In genomic region chr20:33991498-33991897, GRCh38 we compare ENCODE assay signal across 1 cellular context.
TF ChIP-seq lines count a peak whose summit lies in the region.

No MANE protein-coding gene starts in this region.

TF ChIP-seq in HepG2, 621 proteins besides CTCF, POLR2A, EP300 and RAD21 (continues in another document):
- TF ChIP-seq NFAT5 (CRISPR knock-in tag; IDR thresholded peaks at IDR 0.05) = no peak
- TF ChIP-seq NFIC (IDR thresholded peaks at IDR 0.05; ENCODE audit: low read length) = 0 out of 2 replicates have a peak, but pooled peaks have one; percentile 20
- peak; percentile 17; the same call in 1 of the 2 replicates for TF ChIP-seq NFYB (CRISPR knock-in tag; IDR thresholded peaks at IDR 0.05)
- TF ChIP-seq ZSCAN21 (CRISPR knock-in tag; IDR thresholded peaks at IDR 0.05; ENCODE audit: borderline replicate concordance) = no peak
- no peak for TF ChIP-seq JUN (CRISPR knock-in tag; IDR thresholded peaks at IDR 0.05)
- no peak for TF ChIP-seq RFX3 (CRISPR knock-in tag; IDR thresholded peaks at IDR 0.05)
- TF ChIP-seq HDAC6 (IDR thresholded peaks at IDR 0.05; ENCODE audit: low read depth, low read length) = no peak
- no peak for TF ChIP-seq HNRNPH1 (optimal IDR thresholded peaks at IDR 0.05; ENCODE audit: low read depth, low read length)
- 0 out of 2 replicates have a peak, but pooled peaks have one; percentile 29 for TF ChIP-seq PRMT3 (CRISPR knock-in tag; IDR thresholded peaks at IDR 0.05; ENCODE audit: borderline replicate concordance, low read depth)
- no peak for TF ChIP-seq ZNF782 (CRISPR knock-in tag; IDR thresholded peaks at IDR 0.05; ENCODE audit: borderline replicate concordance)
- TF ChIP-seq NFE2L2 (IDR thresholded peaks at IDR 0.05; ENCODE audit: low read length) = no peak
- TF ChIP-seq POLR2G (IDR thresholded peaks at IDR 0.05; ENCODE audit: low read depth, low read length) = 0 out of 2 replicates have a peak, but pooled peaks have one; percentile 47
- TF ChIP-seq ZBTB21 (CRISPR knock-in tag; IDR thresholded peaks at IDR 0.05) = 0 out of 2 replicates have a peak, but pooled peaks have one; percentile 9
- no peak for TF ChIP-seq ZBTB10 (CRISPR knock-in tag; IDR thresholded peaks at IDR 0.05; ENCODE audit: borderline replicate concordance)
- TF ChIP-seq NFYC (CRISPR knock-in tag; IDR thresholded peaks at IDR 0.05) = peak; percentile 10; the same call in 1 of the 2 replicates
- TF ChIP-seq HHEX (CRISPR knock-in tag; IDR thresholded peaks at IDR 0.05) = no peak
- no peak for TF ChIP-seq CCAR2 (optimal IDR thresholded peaks at IDR 0.05; ENCODE audit: low read depth, low read length)
- TF ChIP-seq EZH2 (conservative IDR thresholded peaks at IDR 0.05; ENCODE audit: low read depth, low read length) = no peak
- TF ChIP-seq ZNF713 (CRISPR knock-in tag; IDR thresholded peaks at IDR 0.05) = no peak
- TF ChIP-seq, protein P1, sequence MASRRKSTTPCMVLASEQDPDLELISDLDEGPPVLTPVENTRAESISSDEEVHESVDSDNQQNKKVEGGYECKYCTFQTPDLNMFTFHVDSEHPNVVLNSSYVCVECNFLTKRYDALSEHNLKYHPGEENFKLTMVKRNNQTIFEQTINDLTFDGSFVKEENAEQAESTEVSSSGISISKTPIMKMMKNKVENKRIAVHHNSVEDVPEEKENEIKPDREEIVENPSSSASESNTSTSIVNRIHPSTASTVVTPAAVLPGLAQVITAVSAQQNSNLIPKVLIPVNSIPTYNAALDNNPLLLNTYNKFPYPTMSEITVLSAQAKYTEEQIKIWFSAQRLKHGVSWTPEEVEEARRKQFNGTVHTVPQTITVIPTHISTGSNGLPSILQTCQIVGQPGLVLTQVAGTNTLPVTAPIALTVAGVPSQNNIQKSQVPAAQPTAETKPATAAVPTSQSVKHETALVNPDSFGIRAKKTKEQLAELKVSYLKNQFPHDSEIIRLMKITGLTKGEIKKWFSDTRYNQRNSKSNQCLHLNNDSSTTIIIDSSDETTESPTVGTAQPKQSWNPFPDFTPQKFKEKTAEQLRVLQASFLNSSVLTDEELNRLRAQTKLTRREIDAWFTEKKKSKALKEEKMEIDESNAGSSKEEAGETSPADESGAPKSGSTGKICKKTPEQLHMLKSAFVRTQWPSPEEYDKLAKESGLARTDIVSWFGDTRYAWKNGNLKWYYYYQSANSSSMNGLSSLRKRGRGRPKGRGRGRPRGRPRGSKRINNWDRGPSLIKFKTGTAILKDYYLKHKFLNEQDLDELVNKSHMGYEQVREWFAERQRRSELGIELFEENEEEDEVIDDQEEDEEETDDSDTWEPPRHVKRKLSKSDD (CRISPR knock-in tag; IDR thresholded peaks at IDR 0.05; ENCODE audit: low read depth) = no peak
- peak; percentile 27; the same call in 1 of the 2 replicates for TF ChIP-seq ZNF264 (CRISPR knock-in tag; IDR thresholded peaks at IDR 0.05)
- 0 out of 2 replicates have a peak, but pooled peaks have one; percentile 10 for TF ChIP-seq REPIN1 (CRISPR knock-in tag; IDR thresholded peaks at IDR 0.05; ENCODE audit: borderline replicate concordance, low read depth)
- TF ChIP-seq ARNT2 (CRISPR knock-in tag; IDR thresholded peaks at IDR 0.05; ENCODE audit: low read depth) = peak; percentile 3; the same call in 1 of the 2 replicates
- TF ChIP-seq GABPA (IDR thresholded peaks at IDR 0.05; ENCODE audit: low read depth, low read length) = no peak
- TF ChIP-seq GABPA (CRISPR knock-in tag; IDR thresholded peaks at IDR 0.05; ENCODE audit: low read depth) = no peak
- TF ChIP-seq, protein P2, sequence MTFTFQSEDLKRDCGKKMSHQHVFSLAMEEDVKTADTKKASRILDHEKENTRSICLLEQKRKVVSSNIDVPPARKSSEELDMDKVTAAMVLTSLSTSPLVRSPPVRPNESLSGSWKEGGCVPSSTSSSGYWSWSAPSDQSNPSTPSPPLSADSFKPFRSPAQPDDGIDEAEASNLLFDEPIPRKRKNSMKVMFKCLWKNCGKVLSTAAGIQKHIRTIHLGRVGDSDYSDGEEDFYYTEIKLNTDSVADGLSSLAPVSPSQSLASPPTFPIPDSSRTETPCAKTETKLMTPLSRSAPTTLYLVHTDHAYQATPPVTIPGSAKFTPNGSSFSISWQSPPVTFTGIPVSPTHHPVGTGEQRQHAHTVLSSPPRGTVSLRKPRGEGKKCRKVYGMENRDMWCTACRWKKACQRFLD (CRISPR knock-in tag; IDR thresholded peaks at IDR 0.05; ENCODE audit: borderline replicate concordance) = 0 out of 2 replicates have a peak, but pooled peaks have one; percentile 1
- no peak for TF ChIP-seq RXRB (CRISPR knock-in tag; IDR thresholded peaks at IDR 0.05; ENCODE audit: borderline replicate concordance)
- TF ChIP-seq MYC (CRISPR knock-in tag; IDR thresholded peaks at IDR 0.05; ENCODE audit: borderline replicate concordance) = no peak
- no peak for TF ChIP-seq MBNL3 (CRISPR knock-in tag; conservative IDR thresholded peaks at IDR 0.05)
- no peak for TF ChIP-seq ZNF24 (IDR thresholded peaks at IDR 0.05)
- TF ChIP-seq, protein P3, sequence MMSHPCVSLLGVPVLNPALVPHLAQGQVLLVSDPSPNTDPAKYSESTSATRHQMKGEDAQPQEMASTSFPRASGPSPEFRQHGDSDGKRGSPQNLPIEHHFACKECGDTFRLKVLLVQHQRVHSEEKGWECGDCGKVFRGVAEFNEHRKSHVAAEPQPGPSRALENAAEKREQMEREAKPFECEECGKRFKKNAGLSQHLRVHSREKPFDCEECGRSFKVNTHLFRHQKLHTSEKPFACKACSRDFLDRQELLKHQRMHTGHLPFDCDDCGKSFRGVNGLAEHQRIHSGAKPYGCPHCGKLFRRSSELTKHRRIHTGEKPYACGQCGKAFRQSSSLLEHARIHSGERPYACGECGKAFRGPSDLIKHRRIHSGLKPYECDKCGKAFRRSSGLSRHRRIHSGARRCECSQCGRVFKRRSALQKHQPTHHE (CRISPR knock-in tag; IDR thresholded peaks at IDR 0.05; ENCODE audit: borderline replicate concordance) = no peak
- 0 out of 2 replicates have a peak, but pooled peaks have one; percentile 5 for TF ChIP-seq HNF1B (CRISPR knock-in tag; IDR thresholded peaks at IDR 0.05)
- TF ChIP-seq ZBTB38 (CRISPR knock-in tag; IDR thresholded peaks at IDR 0.05) = peak; percentile 80; the same call in 1 of the 2 replicates
- no peak for TF ChIP-seq HOMEZ (CRISPR knock-in tag; IDR thresholded peaks at IDR 0.05; ENCODE audit: low read depth)
- TF ChIP-seq, protein P4, sequence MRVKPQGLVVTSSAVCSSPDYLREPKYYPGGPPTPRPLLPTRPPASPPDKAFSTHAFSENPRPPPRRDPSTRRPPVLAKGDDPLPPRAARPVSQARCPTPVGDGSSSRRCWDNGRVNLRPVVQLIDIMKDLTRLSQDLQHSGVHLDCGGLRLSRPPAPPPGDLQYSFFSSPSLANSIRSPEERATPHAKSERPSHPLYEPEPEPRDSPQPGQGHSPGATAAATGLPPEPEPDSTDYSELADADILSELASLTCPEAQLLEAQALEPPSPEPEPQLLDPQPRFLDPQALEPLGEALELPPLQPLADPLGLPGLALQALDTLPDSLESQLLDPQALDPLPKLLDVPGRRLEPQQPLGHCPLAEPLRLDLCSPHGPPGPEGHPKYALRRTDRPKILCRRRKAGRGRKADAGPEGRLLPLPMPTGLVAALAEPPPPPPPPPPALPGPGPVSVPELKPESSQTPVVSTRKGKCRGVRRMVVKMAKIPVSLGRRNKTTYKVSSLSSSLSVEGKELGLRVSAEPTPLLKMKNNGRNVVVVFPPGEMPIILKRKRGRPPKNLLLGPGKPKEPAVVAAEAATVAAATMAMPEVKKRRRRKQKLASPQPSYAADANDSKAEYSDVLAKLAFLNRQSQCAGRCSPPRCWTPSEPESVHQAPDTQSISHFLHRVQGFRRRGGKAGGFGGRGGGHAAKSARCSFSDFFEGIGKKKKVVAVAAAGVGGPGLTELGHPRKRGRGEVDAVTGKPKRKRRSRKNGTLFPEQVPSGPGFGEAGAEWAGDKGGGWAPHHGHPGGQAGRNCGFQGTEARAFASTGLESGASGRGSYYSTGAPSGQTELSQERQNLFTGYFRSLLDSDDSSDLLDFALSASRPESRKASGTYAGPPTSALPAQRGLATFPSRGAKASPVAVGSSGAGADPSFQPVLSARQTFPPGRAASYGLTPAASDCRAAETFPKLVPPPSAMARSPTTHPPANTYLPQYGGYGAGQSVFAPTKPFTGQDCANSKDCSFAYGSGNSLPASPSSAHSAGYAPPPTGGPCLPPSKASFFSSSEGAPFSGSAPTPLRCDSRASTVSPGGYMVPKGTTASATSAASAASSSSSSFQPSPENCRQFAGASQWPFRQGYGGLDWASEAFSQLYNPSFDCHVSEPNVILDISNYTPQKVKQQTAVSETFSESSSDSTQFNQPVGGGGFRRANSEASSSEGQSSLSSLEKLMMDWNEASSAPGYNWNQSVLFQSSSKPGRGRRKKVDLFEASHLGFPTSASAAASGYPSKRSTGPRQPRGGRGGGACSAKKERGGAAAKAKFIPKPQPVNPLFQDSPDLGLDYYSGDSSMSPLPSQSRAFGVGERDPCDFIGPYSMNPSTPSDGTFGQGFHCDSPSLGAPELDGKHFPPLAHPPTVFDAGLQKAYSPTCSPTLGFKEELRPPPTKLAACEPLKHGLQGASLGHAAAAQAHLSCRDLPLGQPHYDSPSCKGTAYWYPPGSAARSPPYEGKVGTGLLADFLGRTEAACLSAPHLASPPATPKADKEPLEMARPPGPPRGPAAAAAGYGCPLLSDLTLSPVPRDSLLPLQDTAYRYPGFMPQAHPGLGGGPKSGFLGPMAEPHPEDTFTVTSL (CRISPR knock-in tag; IDR thresholded peaks at IDR 0.05; ENCODE audit: borderline replicate concordance) = 0 out of 2 replicates have a peak, but pooled peaks have one; percentile 9
- TF ChIP-seq ZNF101 (CRISPR knock-in tag; IDR thresholded peaks at IDR 0.05; ENCODE audit: borderline replicate concordance, low read depth) = no peak
- 0 out of 2 replicates have a peak, but pooled peaks have one; percentile 14 for TF ChIP-seq ZSCAN25 (CRISPR knock-in tag; IDR thresholded peaks at IDR 0.05)
